1 cellular context compared by ENCODE assay signal in the genomic region with DNA sequence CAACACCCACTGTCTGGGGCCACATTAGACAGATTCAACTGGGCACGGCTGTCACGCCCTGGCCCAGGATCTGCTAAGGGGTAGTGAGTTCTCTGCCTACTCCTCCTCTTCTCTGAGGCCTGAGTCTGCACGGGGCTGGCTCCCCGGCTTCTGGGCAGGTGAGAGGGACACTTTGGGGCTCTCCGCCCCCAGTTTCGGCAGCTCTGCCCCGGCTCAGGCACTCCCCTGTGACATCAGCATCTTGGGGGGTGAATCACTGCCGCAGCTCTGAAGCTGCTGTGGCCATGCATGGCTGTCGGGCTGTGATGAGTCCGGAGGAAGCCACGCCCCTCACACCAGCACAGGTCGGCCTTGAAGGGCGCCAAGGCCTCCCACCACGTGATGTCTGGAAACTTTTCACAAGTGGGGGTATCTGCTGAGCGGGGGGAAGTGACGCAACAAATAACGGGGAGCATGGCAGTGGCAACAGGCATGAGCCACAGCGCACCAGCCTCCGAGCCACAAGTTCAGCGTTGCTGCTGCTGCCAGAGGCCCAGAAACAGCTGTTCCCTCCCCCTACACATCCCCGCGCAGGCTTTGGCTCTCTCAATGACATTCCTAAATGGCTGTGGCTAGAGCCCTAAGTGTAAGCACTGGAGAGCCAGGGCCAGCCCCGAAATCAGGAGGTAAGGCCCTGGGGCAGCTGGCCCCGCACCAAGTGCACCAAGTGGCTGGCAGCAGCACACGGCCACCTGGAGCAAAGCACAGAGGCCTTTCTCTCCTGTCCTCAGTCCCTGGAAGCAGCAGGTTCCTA.
TF ChIP-seq lines count a peak whose summit lies in the region.

No MANE protein-coding gene starts in this region.

TF ChIP-seq in HepG2, 621 proteins besides CTCF, POLR2A, EP300 and RAD21 (continued from another document and continues in another):
- TF ChIP-seq, protein P1, sequence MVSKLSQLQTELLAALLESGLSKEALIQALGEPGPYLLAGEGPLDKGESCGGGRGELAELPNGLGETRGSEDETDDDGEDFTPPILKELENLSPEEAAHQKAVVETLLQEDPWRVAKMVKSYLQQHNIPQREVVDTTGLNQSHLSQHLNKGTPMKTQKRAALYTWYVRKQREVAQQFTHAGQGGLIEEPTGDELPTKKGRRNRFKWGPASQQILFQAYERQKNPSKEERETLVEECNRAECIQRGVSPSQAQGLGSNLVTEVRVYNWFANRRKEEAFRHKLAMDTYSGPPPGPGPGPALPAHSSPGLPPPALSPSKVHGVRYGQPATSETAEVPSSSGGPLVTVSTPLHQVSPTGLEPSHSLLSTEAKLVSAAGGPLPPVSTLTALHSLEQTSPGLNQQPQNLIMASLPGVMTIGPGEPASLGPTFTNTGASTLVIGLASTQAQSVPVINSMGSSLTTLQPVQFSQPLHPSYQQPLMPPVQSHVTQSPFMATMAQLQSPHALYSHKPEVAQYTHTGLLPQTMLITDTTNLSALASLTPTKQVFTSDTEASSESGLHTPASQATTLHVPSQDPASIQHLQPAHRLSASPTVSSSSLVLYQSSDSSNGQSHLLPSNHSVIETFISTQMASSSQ (IDR thresholded peaks at IDR 0.05; ENCODE audit: low read depth): no peak
- TF ChIP-seq, protein P1 (CRISPR knock-in tag; IDR thresholded peaks at IDR 0.05; ENCODE audit: borderline replicate concordance): no peak
- no peak for TF ChIP-seq ZNF792 (CRISPR knock-in tag; IDR thresholded peaks at IDR 0.05)
- TF ChIP-seq, protein P2, sequence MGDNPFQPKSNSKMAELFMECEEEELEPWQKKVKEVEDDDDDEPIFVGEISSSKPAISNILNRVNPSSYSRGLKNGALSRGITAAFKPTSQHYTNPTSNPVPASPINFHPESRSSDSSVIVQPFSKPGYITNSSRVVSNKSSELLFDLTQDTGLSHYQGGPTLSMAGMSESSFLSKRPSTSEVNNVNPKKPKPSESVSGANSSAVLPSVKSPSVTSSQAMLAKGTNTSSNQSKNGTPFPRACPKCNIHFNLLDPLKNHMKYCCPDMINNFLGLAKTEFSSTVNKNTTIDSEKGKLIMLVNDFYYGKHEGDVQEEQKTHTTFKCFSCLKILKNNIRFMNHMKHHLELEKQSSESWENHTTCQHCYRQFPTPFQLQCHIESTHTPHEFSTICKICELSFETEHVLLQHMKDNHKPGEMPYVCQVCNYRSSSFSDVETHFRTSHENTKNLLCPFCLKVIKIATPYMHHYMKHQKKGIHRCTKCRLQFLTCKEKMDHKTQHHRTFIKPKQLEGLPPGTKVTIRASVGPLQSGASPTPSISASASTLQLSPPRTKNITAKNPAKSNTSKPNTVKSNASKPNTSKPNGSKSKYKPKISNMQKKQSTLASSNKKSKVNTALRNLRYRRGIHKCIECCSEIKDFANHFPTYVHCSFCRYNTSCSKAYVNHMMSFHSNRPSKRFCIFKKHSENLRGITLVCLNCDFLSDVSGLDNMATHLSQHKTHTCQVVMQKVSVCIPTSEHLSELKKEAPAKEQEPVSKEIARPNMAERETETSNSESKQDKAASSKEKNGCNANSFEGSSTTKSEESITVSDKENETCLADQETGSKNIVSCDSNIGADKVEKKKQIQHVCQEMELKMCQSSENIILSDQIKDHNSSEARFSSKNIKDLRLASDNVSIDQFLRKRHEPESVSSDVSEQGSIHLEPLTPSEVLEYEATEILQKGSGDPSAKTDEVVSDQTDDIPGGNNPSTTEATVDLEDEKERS (CRISPR knock-in tag; IDR thresholded peaks at IDR 0.05): no peak
- 0 out of 2 replicates have a peak, but pooled peaks have one; percentile 30 for TF ChIP-seq ZGPAT (CRISPR knock-in tag; IDR thresholded peaks at IDR 0.05)
- no peak for TF ChIP-seq PHF8 (CRISPR knock-in tag; IDR thresholded peaks at IDR 0.05)
- 0 out of 2 replicates have a peak, but pooled peaks have one; percentile 44 for TF ChIP-seq ZBTB38 (CRISPR knock-in tag; IDR thresholded peaks at IDR 0.05)
- TF ChIP-seq TCF7 (IDR thresholded peaks at IDR 0.05; ENCODE audit: low read depth): no peak
- peak; percentile 42; the same call in 1 of the 2 replicates for TF ChIP-seq GABPB1 (CRISPR knock-in tag; IDR thresholded peaks at IDR 0.05)
- TF ChIP-seq ZNF615 (CRISPR knock-in tag; IDR thresholded peaks at IDR 0.05; ENCODE audit: borderline replicate concordance): no peak
- TF ChIP-seq ZNF549 (CRISPR knock-in tag; IDR thresholded peaks at IDR 0.05): no peak
- no peak for TF ChIP-seq ZNF670 (CRISPR knock-in tag; IDR thresholded peaks at IDR 0.05; ENCODE audit: borderline replicate concordance)
- TF ChIP-seq ZFX (CRISPR knock-in tag; IDR thresholded peaks at IDR 0.05; ENCODE audit: low read depth): peak; percentile 23; the same call in 1 of the 2 replicates
- TF ChIP-seq SAP130 (CRISPR knock-in tag; IDR thresholded peaks at IDR 0.05; ENCODE audit: low read depth): peak; percentile 67
- TF ChIP-seq, protein P3, sequence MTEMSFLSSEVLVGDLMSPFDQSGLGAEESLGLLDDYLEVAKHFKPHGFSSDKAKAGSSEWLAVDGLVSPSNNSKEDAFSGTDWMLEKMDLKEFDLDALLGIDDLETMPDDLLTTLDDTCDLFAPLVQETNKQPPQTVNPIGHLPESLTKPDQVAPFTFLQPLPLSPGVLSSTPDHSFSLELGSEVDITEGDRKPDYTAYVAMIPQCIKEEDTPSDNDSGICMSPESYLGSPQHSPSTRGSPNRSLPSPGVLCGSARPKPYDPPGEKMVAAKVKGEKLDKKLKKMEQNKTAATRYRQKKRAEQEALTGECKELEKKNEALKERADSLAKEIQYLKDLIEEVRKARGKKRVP (CRISPR knock-in tag; IDR thresholded peaks at IDR 0.05): 0 out of 4 replicates have a peak, but pooled peaks of 1 of the 2 experiments have one; percentile 24
- no peak for TF ChIP-seq HNRNPH1 (optimal IDR thresholded peaks at IDR 0.05; ENCODE audit: low read depth, low read length)
- peak; percentile 80 for TF ChIP-seq ZBTB33 (CRISPR knock-in tag; IDR thresholded peaks at IDR 0.05)
- TF ChIP-seq CEBPG (CRISPR knock-in tag; IDR thresholded peaks at IDR 0.05): peak; percentile 55; the same call in 1 of the 2 replicates
- TF ChIP-seq ZFP90 (CRISPR knock-in tag; IDR thresholded peaks at IDR 0.05; ENCODE audit: borderline replicate concordance): no peak
- TF ChIP-seq JDP2 (CRISPR knock-in tag; IDR thresholded peaks at IDR 0.05; ENCODE audit: borderline replicate concordance): no peak
- TF ChIP-seq HNF1B (CRISPR knock-in tag; IDR thresholded peaks at IDR 0.05): 0 out of 2 replicates have a peak, but pooled peaks have one; percentile 29
- no peak for TF ChIP-seq NCOA2 (CRISPR knock-in tag; IDR thresholded peaks at IDR 0.05)
- TF ChIP-seq ZBTB40 (IDR thresholded peaks at IDR 0.05): no peak
- TF ChIP-seq ZBTB40 (CRISPR knock-in tag; IDR thresholded peaks at IDR 0.05): no peak
- peak; percentile 62; the same call in 1 of the 2 replicates for TF ChIP-seq CEBPB (IDR thresholded peaks at IDR 0.05; ENCODE audit: borderline replicate concordance, low read depth, low read length)
- no peak for TF ChIP-seq SOX5 (CRISPR knock-in tag; IDR thresholded peaks at IDR 0.05; ENCODE audit: borderline replicate concordance)
- TF ChIP-seq ZNF678 (CRISPR knock-in tag; IDR thresholded peaks at IDR 0.05): no peak
- TF ChIP-seq TBX2 (CRISPR knock-in tag; IDR thresholded peaks at IDR 0.05; ENCODE audit: borderline replicate concordance): no peak
- no peak for TF ChIP-seq GATAD2A (CRISPR knock-in tag; IDR thresholded peaks at IDR 0.05)
